Comparison of ENCODE assay signal across 28 cellular contexts in genomic region chr13:37878496-37878895, GRCh38. TPM values are rescaled to one million over a fixed set of nuclear protein-coding genes. Genes with fewer than 3 reads are reported as not detected.
DNase-seq lines count a peak whose midpoint lies in the region; FAIRE-seq and TF ChIP-seq lines count a peak whose summit lies in the region.
"Had no signal": no experiment of that assay in that cellular context is flagged by ENCODE, and none has a peak within 500 bp of the region (broad histone marks: within the 10 kb centered on the region; RNA-seq: fewer than 3 reads in every experiment).

No MANE protein-coding gene starts in this region.

- H3K4me3 Mint-ChIP-seq in neural progenitor cell, result no peak overlapping the region
- H3K4me3 Mint-ChIP-seq: activated CD4-positive, alpha-beta memory T cell treated with anti-CD3 and anti-CD28 coated beads, Interleukin-2, amount 10 ng/mL, durations not matched to agents 7 days and 5 days; activated naive CD8-positive, alpha-beta T cell treated with anti-CD3 and anti-CD28 coated beads, Interleukin-2, amount 50 U/mL, for 24 hours; memory B cell; neural crest cell had no signal

- H2BK120ac ChIP-seq in H1 (replicated peaks; ENCODE audit: low read depth, low read length), result no peak overlapping the region

- no peaks in the 10 kb centered on the region for H3K27me3 Mint-ChIP-seq in neural progenitor cell (ENCODE audit: insufficient read depth, low read depth)
- H3K27me3 Mint-ChIP-seq: activated CD4-positive, alpha-beta memory T cell treated with anti-CD3 and anti-CD28 coated beads, Interleukin-2, amount 10 ng/mL, durations not matched to agents 7 days and 5 days; memory B cell had no signal

- 83% methylated on average over 1 of the region's 1 CpG; no CpG with 5 or more reads in 1 of the 2 experiments for WGBS in H1 (ENCODE audit: extremely low coverage in 1 of 2, insufficient coverage in 1 of 2, insufficient read length in 1 of 2, insufficient replicate concordance in 2 of 2, low coverage in 1 of 2, low lambda C conversion rate in 2 of 2, missing lambda C conversion rate in 1 of 2), 2 experiments

- peak overlapping the region; percentile 74; the same call in 1 of the 2 replicates for H2AFZ ChIP-seq in H1 (ENCODE audit: low read length)
- peak overlapping the region; percentile 75 for H2AFZ ChIP-seq in neural progenitor cell (replicated peaks)

- CTCF ChIA-PET in H1 (lab: Charles Lee; ENCODE audit: partially characterized antibody), result interaction anchor here (2.9 kb wide), 1 partner anchor 9 kb away, joined by 15 read pairs; the partner anchor contains the start of gene TRPC4

- no peak overlapping the region for H2BK15ac ChIP-seq in H1 (ENCODE audit: low read length)

- H3K9ac ChIP-seq in H1 (replicated peaks in 1 of 4; ENCODE audit: extremely low read depth in 1 of 4, low read depth in 3 of 4, low read length in 3 of 4) (no peak overlapping the region), neural progenitor cell (no peak overlapping the region)
- H3K9ac ChIP-seq: BLaER1 treated with 17β-estradiol and CSF1 and Interleukin-3, amounts not matched to agents 10 nM and 100 nM had no signal

- POLR2A ChIA-PET in H1 (lab: Charles Lee; ENCODE audit: partially characterized antibody), result no interaction called here

- no peak for TF ChIP-seq POLR2A in H1 (IDR thresholded peaks at IDR 0.05; ENCODE audit: control extremely low read depth in 1 of 2, low read depth in 2 of 2, low read length in 2 of 2)
- no peak for TF ChIP-seq POLR2A in GM12892 (IDR thresholded peaks at IDR 0.05; ENCODE audit: low read depth, low read length)

- H3K36me3 ChIP-seq in H1 (ENCODE audit: control insufficient read depth in 2 of 4, insufficient read depth in 4 of 4, low read length in 3 of 4) (no peaks in the 10 kb centered on the region), neural progenitor cell (no peaks in the 10 kb centered on the region)
- H3K36me3 ChIP-seq: BLaER1 treated with 17β-estradiol and CSF1 and Interleukin-3, amounts not matched to agents 10 nM and 100 nM; pancreas had no signal

- no peak overlapping the region for H2BK20ac ChIP-seq in H1 (ENCODE audit: low read length)

- TF ChIP-seq CTCF in H1 (IDR thresholded peaks at IDR 0.05; ENCODE audit: control extremely low read depth in 1 of 3, insufficient read depth in 1 of 3, low read depth in 1 of 3, low read length in 3 of 3) (no peak), neural progenitor cell (IDR thresholded peaks at IDR 0.05) (no peak)

- H4K91ac ChIP-seq in H1 (replicated peaks; ENCODE audit: insufficient read length, low read length), result no peak overlapping the region

- no peaks in the 10 kb centered on the region for H3K4me1 Mint-ChIP-seq in neural progenitor cell
- H3K4me1 Mint-ChIP-seq: activated CD4-positive, alpha-beta memory T cell treated with anti-CD3 and anti-CD28 coated beads, Interleukin-2, amount 10 ng/mL, durations not matched to agents 7 days and 5 days; activated naive CD8-positive, alpha-beta T cell treated with anti-CD3 and anti-CD28 coated beads, Interleukin-2, amount 50 U/mL, for 24 hours; memory B cell; neural crest cell had no signal

- no peak overlapping the region for H3K18ac ChIP-seq in H1 (ENCODE audit: extremely low read depth, low read length)

- no peak overlapping the region for H4K5ac ChIP-seq in H1 (ENCODE audit: insufficient read length, low read depth, low read length)

- H3K4me3 ChIP-seq in H1 (ENCODE audit: extremely low read depth in 1 of 4, insufficient read depth in 2 of 4, low read depth in 3 of 4, low read length in 4 of 4), result no peak overlapping the region
- no peak overlapping the region for H3K4me3 ChIP-seq in neural progenitor cell
- H3K4me3 ChIP-seq: BLaER1 treated with 17β-estradiol and CSF1 and Interleukin-3, amounts not matched to agents 10 nM and 100 nM; body of pancreas; pancreas had no signal

- H3K4me1 ChIP-seq in H1 (replicated peaks in 1 of 4; ENCODE audit: control insufficient read depth in 3 of 4, insufficient read depth in 4 of 4, low read length in 3 of 4), result no peaks in the 10 kb centered on the region
- no peaks in the 10 kb centered on the region for H3K4me1 ChIP-seq in neural progenitor cell
- H3K4me1 ChIP-seq: BLaER1 treated with 17β-estradiol and CSF1 and Interleukin-3, amounts not matched to agents 10 nM and 100 nM; body of pancreas; pancreas had no signal

- H3K4ac ChIP-seq in H1 (replicated peaks; ENCODE audit: insufficient read length, low read depth, low read length), result no peak overlapping the region

- DNase-seq in EL (peak; percentile 74), LHCN-M2 (ENCODE audit: low read depth) (peak; percentile 56), H1 (ENCODE audit: low read depth in 1 of 2, low spot score in 2 of 2) (no peak), neural progenitor cell (ENCODE audit: low spot score) (no peak), AML-193 (lab: John Stamatoyannopoulos, UW) (no peak), GM12892 (ENCODE audit: insufficient read length) (no peak), T1000 (lab: John Stamatoyannopoulos, UW) (no peak)
- DNase-seq: activated CD4-positive, alpha-beta memory T cell treated with anti-CD3 and anti-CD28 coated beads, Interleukin-2, amount 10 ng/mL, durations not matched to agents 7 days and 5 days; activated CD4-positive, CD25-positive, alpha-beta regulatory T cell treated with anti-CD3 and anti-CD28 coated beads, Interleukin-2, amount 50 U/mL, for 72 hours; activated CD8-positive, alpha-beta memory T cell treated with anti-CD3 and anti-CD28 coated beads, Interleukin-2, amount 50 U/mL, for 4 hours; activated naive CD4-positive, alpha-beta T cell; activated naive CD8-positive, alpha-beta T cell treated with anti-CD3 and anti-CD28 coated beads, Interleukin-2, amount 50 U/mL, for 24 hours; body of pancreas; GDM1; glutamatergic neuron; NCI-H1417; NCI-H2029 treated with DMSO at 0.1 percent for 48 hours; NCI-H2227 treated with DMSO at 0.1 percent for 48 hours; NCI-H526 treated with DMSO at 0.1 percent for 48 hours; pancreas; SHP77 treated with DMSO at 0.1 percent for 48 hours; small intestine; stimulated activated naive CD4-positive, alpha-beta T cell treated with Interleukin-2 at 50 U/mL for 16 hours; T-helper 2 cell had no signal

- no peaks in the 10 kb centered on the region for H3K79me1 ChIP-seq in H1 (ENCODE audit: low read depth, low read length)

- H2BK12ac ChIP-seq in H1 (ENCODE audit: low read depth, low read length), result no peak overlapping the region

- H3K14ac ChIP-seq in H1 (ENCODE audit: insufficient read length), result no peak overlapping the region

- no peak overlapping the region for H2AK5ac ChIP-seq in H1 (ENCODE audit: low read depth, low read length)

- H3K23me2 ChIP-seq in H1 (ENCODE audit: low read depth, low read length), result no peaks in the 10 kb centered on the region

- H3F3A ChIP-seq in neural progenitor cell (ENCODE audit: low read depth), result no peaks in the 10 kb centered on the region

- H3K27me3 ChIP-seq in H1 (replicated peaks in 1 of 4; ENCODE audit: control insufficient read depth in 3 of 4, extremely low read depth in 1 of 4, insufficient read depth in 3 of 4, low read length in 3 of 4) (no peaks in the 10 kb centered on the region), neural progenitor cell (no peaks in the 10 kb centered on the region)
- H3K27me3 ChIP-seq: BLaER1 treated with 17β-estradiol and CSF1 and Interleukin-3, amounts not matched to agents 10 nM and 100 nM; body of pancreas had no signal

- H4K20me1 ChIP-seq in H1 (replicated peaks in 1 of 2; ENCODE audit: control insufficient read depth in 1 of 2, insufficient read depth in 2 of 2, low read length in 2 of 2) (no peaks in the 10 kb centered on the region), neural progenitor cell (ENCODE audit: low read depth) (no peaks in the 10 kb centered on the region)
- H4K20me1 ChIP-seq: BLaER1 treated with 17β-estradiol and CSF1 and Interleukin-3, amounts not matched to agents 10 nM and 100 nM had no signal

- H3K4me2 ChIP-seq in H1 (ENCODE audit: insufficient read depth in 1 of 2, low read depth in 2 of 2, low read length in 2 of 2) (no peak overlapping the region), neural progenitor cell (no peak overlapping the region)
- H3K4me2 ChIP-seq: BLaER1 treated with 17β-estradiol and CSF1 and Interleukin-3, amounts not matched to agents 10 nM and 100 nM had no signal

- no peak overlapping the region for H4K8ac ChIP-seq in H1 (ENCODE audit: extremely low read depth, insufficient read depth, low read length)

- H3K27ac ChIP-seq in H1 (ENCODE audit: low read depth, low read length), result no peak overlapping the region
- H3K27ac ChIP-seq in neural progenitor cell, result no peak overlapping the region
- H3K27ac ChIP-seq: BLaER1 treated with 17β-estradiol and CSF1 and Interleukin-3, amounts not matched to agents 10 nM and 100 nM; body of pancreas; pancreas had no signal

- FAIRE-seq in H1 (lab: Jason Lieb, UNC) (no peak), GM12892 (lab: Jason Lieb, UNC) (no peak)
- FAIRE-seq: islet of Langerhans, pancreas, small intestine had no signal

- H3K79me2 ChIP-seq in H1 (ENCODE audit: control insufficient read depth in 1 of 2, insufficient read depth in 2 of 2, low read length in 2 of 2) (no peaks in the 10 kb centered on the region), neural progenitor cell (ENCODE audit: low read depth) (no peaks in the 10 kb centered on the region)

- H3K9me3 Mint-ChIP-seq in neural progenitor cell, result no peaks in the 10 kb centered on the region
- H3K9me3 Mint-ChIP-seq: neural crest cell had no signal

- H2BK5ac ChIP-seq in H1 (ENCODE audit: low read depth, low read length), result no peak overlapping the region

- no peak overlapping the region for H3K23ac ChIP-seq in H1 (ENCODE audit: insufficient read length)

- H3K9me3 ChIP-seq in H1 (ENCODE audit: insufficient read depth in 2 of 2, low read depth in 1 of 2, low read length in 1 of 2) (no peaks in the 10 kb centered on the region), neural progenitor cell (ENCODE audit: low read depth) (no peaks in the 10 kb centered on the region)
- H3K9me3 ChIP-seq: BLaER1 treated with 17β-estradiol and CSF1 and Interleukin-3, amounts not matched to agents 10 nM and 100 nM; body of pancreas; pancreas had no signal

- H3K56ac ChIP-seq in H1 (replicated peaks; ENCODE audit: insufficient read length, low read depth, low read length), result no peak overlapping the region

- H3K36me3 Mint-ChIP-seq in neural progenitor cell, result no peaks in the 10 kb centered on the region
- H3K36me3 Mint-ChIP-seq: memory B cell had no signal

- TF ChIP-seq RAD21 in H1 (IDR thresholded peaks at IDR 0.05 in 1 of 2, conservative IDR thresholded peaks at IDR 0.05 in 1 of 2; ENCODE audit: low read depth in 2 of 2, low read length in 2 of 2), result no peak

- TF ChIP-seq EP300 in H1 (IDR thresholded peaks at IDR 0.05; ENCODE audit: borderline replicate concordance in 1 of 2, low read depth in 2 of 2, low read length in 2 of 2), result no peak

- H3K27ac Mint-ChIP-seq in neural progenitor cell, result no peak overlapping the region
- H3K27ac Mint-ChIP-seq: activated CD4-positive, alpha-beta memory T cell treated with anti-CD3 and anti-CD28 coated beads, Interleukin-2, amount 10 ng/mL, durations not matched to agents 7 days and 5 days; activated naive CD8-positive, alpha-beta T cell treated with anti-CD3 and anti-CD28 coated beads, Interleukin-2, amount 50 U/mL, for 24 hours; memory B cell had no signal

RNA-seq across cellular contexts. Expression of gene TRPC4, which starts 8.9 kb away (rescaled TPM):
- total RNA-seq in LHCN-M2 (2014; rRNA removed) (0.26 and 1.1 TPM in 2 replicates), neural progenitor cell (ENCODE audit: low replicate concordance) (17.7 and 21.1 TPM in 2 replicates)
- 0.69 TPM for polyA plus RNA-seq in LHCN-M2 (2012)
- total RNA-seq in H1 (2021; fragmentation: NEBNext Ultra II Directional; extraction: Animal tissue kit (Norgen Biotek cat#: 25700)), result 14.3 and 14.7 TPM in 2 replicates
- 9.3 and 12.3 TPM in 2 replicates for polyA plus RNA-seq in H1 (2011; rRNA removed)
- polyA plus RNA-seq in H1 (2011; cell fraction: cytosol; rRNA removed), result 16.3 TPM
- polyA plus RNA-seq in H1 (2011; cell fraction: nucleus; rRNA removed), result 12.8 TPM
- polyA plus RNA-seq in H1 (2012, experiment 1 of 2), result 17.6 to 29.4 TPM (median 19.9 TPM) in 4 replicates
- polyA plus RNA-seq in H1 (2012, experiment 2 of 2), result 1.9 TPM
- 9.4 TPM for polyA plus RNA-seq in H1 (2013, experiment 1 of 2)
- polyA plus RNA-seq in H1 (2013, experiment 2 of 2), result 9.8 TPM
- 56.5 and 66.7 TPM in 2 replicates for polyA minus RNA-seq in H1 (2011; rRNA and poly(A)+ RNA removed)
- 25.3 TPM for polyA minus RNA-seq in H1 (2011; cell fraction: cytosol; rRNA and poly(A)+ RNA removed)
- polyA minus RNA-seq in H1 (2011; cell fraction: nucleus; rRNA and poly(A)+ RNA removed), result 82.9 TPM
- not detected for polyA plus RNA-seq in GM12892 (2012; ENCODE audit: missing spikeins)
- total RNA-seq: activated CD4-positive, alpha-beta memory T cell treated with anti-CD3 and anti-CD28 coated beads, Interleukin-2, amount 10 ng/mL, durations not matched to agents 7 days and 5 days had no signal

Comparison
In these comparisons a context has a peak if more than half of its experiments do, and no peak if none do; other contexts are left out.
1. DNase-seq: peak in EL (single experiment) and LHCN-M2 (single experiment); none in H1 (0 of 2), neural progenitor cell (single experiment), AML-193 (0 of 2), GM12892 (single experiment) and T1000 (single experiment).